In genomic region chr2:49270091-49270490, GRCh38 we compare ENCODE assay signal across 7 cellular contexts.
"Had no signal": no experiment of that assay in that cellular context is flagged by ENCODE, and none has a peak within 500 bp of the region (broad histone marks: within the 10 kb centered on the region; RNA-seq: fewer than 3 reads in every experiment).

No MANE protein-coding gene starts in this region.

- DNase-seq: GOT3, H9, HCEC 1CT, IMR-90, Kasumi-1, KG1 had no signal

- ATAC-seq: K562 had no signal

- H3K9me3 Mint-ChIP-seq: H9 had no signal

- H3K27ac Mint-ChIP-seq: H9 had no signal

- H3K4me3 ChIP-seq: K562 had no signal

- H3K4me3 Mint-ChIP-seq: H9 had no signal
